ENCODE assay signal across 20 cellular contexts in the genomic region with DNA sequence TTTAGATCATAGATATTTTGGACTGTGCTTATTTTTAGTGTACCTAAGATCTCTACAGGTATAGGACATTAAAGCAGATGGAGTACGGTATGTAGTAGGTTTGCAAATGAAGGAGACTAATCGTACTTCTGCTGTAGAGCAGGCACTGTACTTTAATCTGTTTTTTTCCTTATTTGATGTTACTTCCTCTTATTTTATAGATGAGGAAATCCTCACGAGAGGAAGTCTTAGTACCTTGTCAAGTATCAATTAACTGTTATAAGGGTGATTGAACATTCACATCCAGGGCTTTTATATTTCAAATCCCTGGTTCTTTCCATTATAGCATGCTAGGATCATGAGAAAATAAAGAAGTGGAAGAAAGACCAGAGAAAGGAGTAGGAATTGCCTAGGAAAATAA.
"Had no signal": no experiment of that assay in that cellular context is flagged by ENCODE, and none has a peak within 500 bp of the region (broad histone marks: within the 10 kb centered on the region; RNA-seq: fewer than 3 reads in every experiment).

No MANE protein-coding gene starts in this region.

- H3K27ac Mint-ChIP-seq: activated naive CD4-positive, alpha-beta T cell treated with anti-CD3 and anti-CD28 coated beads, Interleukin-2, amount 50 U/mL, for 72 hours; activated T-cell treated with anti-CD3 and anti-CD28 coated beads, Interleukin-2, amount 50 U/mL, for 72 hours; endodermal cell had no signal

- H3K36me3 Mint-ChIP-seq: activated naive CD4-positive, alpha-beta T cell treated with anti-CD3 and anti-CD28 coated beads, Interleukin-2, amount 50 U/mL, for 72 hours; naive B cell; T-cell had no signal

- H3K9me3 Mint-ChIP-seq: activated naive CD4-positive, alpha-beta T cell treated with anti-CD3 and anti-CD28 coated beads, Interleukin-2, amount 50 U/mL, for 72 hours; activated T-cell treated with anti-CD3 and anti-CD28 coated beads, Interleukin-2, amount 50 U/mL, for 72 hours; endodermal cell; naive B cell; T-cell had no signal

- H3K9me3 ChIP-seq: mucosa of descending colon, ovary, tibial artery had no signal

- H3K27me3 Mint-ChIP-seq: naive B cell had no signal

- DNase-seq: activated CD4-positive, alpha-beta T cell treated with anti-CD3 and anti-CD28 coated beads for 1 hour; activated effector memory CD4-positive, alpha-beta T cell treated with anti-CD3 and anti-CD28 coated beads, Interleukin-2, amount 50 U/mL, for 16 hours; activated T-cell treated with anti-CD3 and anti-CD28 coated beads, Interleukin-2, amount 50 U/mL, for 72 hours; dorsolateral prefrontal cortex; endodermal cell; foreskin fibroblast; mesenchymal stem cell; mucosa of descending colon; naive B cell; ovary; stimulated activated CD8-positive, alpha-beta memory T cell treated with anti-CD3 and anti-CD28 coated beads, Interleukin-4, amount 100 ng/mL, for 48 hours; stimulated activated naive CD4-positive, alpha-beta T cell; T-cell; T-helper 9 cell; tibial artery; WERI-Rb-1 had no signal

- H3K36me3 ChIP-seq: cardiac muscle cell, ovary, tibial artery, WERI-Rb-1 had no signal

- H3K27ac ChIP-seq: cardiac muscle cell, epithelial cell of prostate, ovary, tibial artery, WERI-Rb-1 had no signal

- H3K4me3 ChIP-seq: cardiac muscle cell, dorsolateral prefrontal cortex, mucosa of descending colon, ovary, smooth muscle cell, tibial artery had no signal

- H3K4me3 Mint-ChIP-seq: activated T-cell treated with anti-CD3 and anti-CD28 coated beads, Interleukin-2, amount 50 U/mL, for 72 hours; endodermal cell had no signal

- H3K27me3 ChIP-seq: cardiac muscle cell, dorsolateral prefrontal cortex, ovary, tibial artery had no signal
